30 cellular contexts compared by ENCODE assay signal in the genomic region with DNA sequence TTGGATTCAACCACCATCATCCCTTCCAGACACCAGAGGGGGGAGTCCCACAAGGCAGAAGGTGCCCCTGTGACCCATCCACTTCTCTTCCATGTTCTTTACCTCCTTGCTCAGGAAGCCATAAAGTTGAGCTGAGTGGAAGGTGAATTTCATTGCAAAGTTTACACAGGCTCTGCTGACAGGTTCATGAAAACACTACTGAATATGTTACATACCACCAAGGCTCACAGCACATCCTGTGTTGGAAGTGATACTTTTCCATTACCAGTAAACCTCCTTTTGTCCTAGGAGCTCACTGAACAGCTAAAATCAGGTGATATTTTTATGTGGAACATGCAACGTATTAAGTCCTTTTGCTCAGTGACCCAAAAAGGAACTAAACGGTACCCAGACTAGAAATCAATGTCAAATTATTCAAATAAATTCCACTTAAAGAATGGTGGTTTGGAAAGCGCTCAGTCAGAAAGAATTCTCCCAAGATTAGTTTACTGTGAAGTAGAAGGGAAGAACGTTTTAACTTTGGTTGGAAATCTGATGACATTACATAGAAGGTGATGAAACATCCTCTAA.
DNase-seq lines count a peak whose midpoint lies in the region; ATAC-seq, FAIRE-seq and TF ChIP-seq lines count a peak whose summit lies in the region.
"Had no signal": no experiment of that assay in that cellular context is flagged by ENCODE, and none has a peak within 500 bp of the region (broad histone marks: within the 10 kb centered on the region; RNA-seq: fewer than 3 reads in every experiment).

No MANE protein-coding gene starts in this region.

- H3K27me3 ChIP-seq in HepG2 (ENCODE audit: control insufficient read depth in 1 of 2, insufficient read depth in 2 of 2, low read length in 2 of 2) (no peaks in the 10 kb centered on the region; a peak in 2 of 5 replicates), right lobe of liver (no peaks in the 10 kb centered on the region), muscle layer of colon (ENCODE audit: control insufficient read depth in 1 of 2, insufficient read depth in 2 of 2, low read length in 2 of 2) (no peaks in the 10 kb centered on the region)
- H3K27me3 ChIP-seq: BE2C, body of pancreas, esophagus squamous epithelium, SJSA1, stomach had no signal

- DNase-seq in HepG2 (ENCODE audit: low spot score) = no peak
- no peak for DNase-seq in right lobe of liver
- peak; percentile 66 to 71 for DNase-seq in dermis microvascular lymphatic vessel endothelial cell (ENCODE audit: low read depth in 2 of 2)
- no peak for DNase-seq in activated naive CD8-positive, alpha-beta T cell treated with anti-CD3 and anti-CD28 coated beads, Interleukin-2, amount 50 U/mL, for 24 hours
- DNase-seq in activated CD4-positive, alpha-beta T cell treated with anti-CD3 and anti-CD28 coated beads, Interleukin-2, amount 10 ng/mL, durations not matched to agents 24 days and 14 days = no peak
- DNase-seq in iPS-NIHi11 (ENCODE audit: low spot score) = no peak
- DNase-seq in GM10248 (ENCODE audit: extremely low spot score) = no peak
- DNase-seq: activated CD4-positive, alpha-beta T cell treated with anti-CD3 and anti-CD28 coated beads, Interleukin-2, amount 10 ng/mL, durations not matched to agents 7 days and 5 days; activated CD8-positive, alpha-beta memory T cell treated with anti-CD3 and anti-CD28 coated beads, Interleukin-2, amount 10 ng/mL, durations not matched to agents 7 days and 5 days; BE2C; body of pancreas; Caco-2; DMS79 treated with DMSO at 0.1 percent for 48 hours; effector memory CD4-positive, alpha-beta T cell; esophagus squamous epithelium; GM23248; NCI-H1105 treated with DMSO at 0.1 percent for 48 hours; NCI-H446 treated with DMSO at 0.1 percent for 48 hours; NK-92 treated with Interleukin-12 subunit alpha and Interleukin-12 subunit beta, amount 100 ng/mL, for 24 hours; nucleus accumbens; stimulated activated CD4-positive, alpha-beta T cell treated with anti-CD3 and anti-CD28 coated beads, Interleukin-4, amount 100 ng/mL, for 4 hours; stomach; trophoblast cell had no signal

- H2AFZ ChIP-seq in HepG2 (ENCODE audit: low read length) = no peak overlapping the region
- H2AFZ ChIP-seq: GM23248 had no signal

- H3K27ac ChIP-seq in HepG2 (ENCODE audit: extremely low read length, insufficient read depth, low read length) (no peak overlapping the region), right lobe of liver (no peak overlapping the region), muscle layer of colon (ENCODE audit: low read depth, low read length) (peak overlapping the region; percentile 72)
- H3K27ac ChIP-seq: body of pancreas, GM23248, SJSA1 had no signal

- TF ChIP-seq POLR2A in HepG2 (IDR thresholded peaks at IDR 0.05; ENCODE audit: insufficient read depth in 1 of 2, low read depth in 2 of 2, low read length in 2 of 2) = no peak
- TF ChIP-seq POLR2A in right lobe of liver (IDR thresholded peaks at IDR 0.05) = no peak

- peaks cover 35% of the 10 kb centered on the region for H3K4me1 Mint-ChIP-seq in activated naive CD8-positive, alpha-beta T cell treated with anti-CD3 and anti-CD28 coated beads, Interleukin-2, amount 50 U/mL, for 24 hours
- H3K4me1 Mint-ChIP-seq in activated CD4-positive, alpha-beta T cell treated with anti-CD3 and anti-CD28 coated beads, Interleukin-2, amount 10 ng/mL, durations not matched to agents 24 days and 14 days = peaks cover 17% of the 10 kb centered on the region

- TF ChIP-seq EP300 in HepG2 (IDR thresholded peaks at IDR 0.05; ENCODE audit: low read depth in 2 of 2, low read length in 2 of 2) (no peak), HepG2 (CRISPR knock-in tag; IDR thresholded peaks at IDR 0.05; ENCODE audit: borderline replicate concordance) (no peak)

- H3K27ac Mint-ChIP-seq in activated naive CD8-positive, alpha-beta T cell treated with anti-CD3 and anti-CD28 coated beads, Interleukin-2, amount 50 U/mL, for 24 hours = no peak overlapping the region
- H3K27ac Mint-ChIP-seq in activated CD4-positive, alpha-beta T cell treated with anti-CD3 and anti-CD28 coated beads, Interleukin-2, amount 10 ng/mL, durations not matched to agents 24 days and 14 days = no peak overlapping the region
- H3K27ac Mint-ChIP-seq: activated CD4-positive, alpha-beta T cell treated with anti-CD3 and anti-CD28 coated beads, Interleukin-2, amount 10 ng/mL, durations not matched to agents 7 days and 5 days; activated CD8-positive, alpha-beta memory T cell treated with anti-CD3 and anti-CD28 coated beads, Interleukin-2, amount 10 ng/mL, durations not matched to agents 7 days and 5 days; activated naive CD8-positive, alpha-beta T cell; T-helper 1 cell treated with Interleukin-12 subunit alpha and Interleukin-12 subunit beta and Interleukin-4 antibody, amounts not matched to agents 30 μg/mL and 1 μg/mL, for 36 hours had no signal

- no peak for FAIRE-seq in HepG2 (lab: Jason Lieb, UNC)
- FAIRE-seq: A204.1, GM19239, RCC 7860 had no signal

- CTCF ChIA-PET in HepG2 (lab: Yijun Ruan, JAX; ENCODE audit: low intra/inter-chr PET ratio, low total read pairs) (no interaction called here), GM10248 (lab: Yijun Ruan, JAX) (interaction anchor here (1.0 to 1.5 kb wide), 5 partner anchors 8 to 41 kb away, joined by 3 read pairs; no protein-coding TSS in a partner anchor)

- WGBS in HepG2 (ENCODE audit: low lambda C conversion rate) = 42% methylated on average over 4 of the region's 4 CpGs
- WGBS in right lobe of liver (ENCODE audit: insufficient coverage, low coverage, low lambda C conversion rate, missing lambda C conversion rate) = 76% methylated on average over 4 of the region's 4 CpGs

- in situ Hi-C loops in HepG2 (cut with HindIII; ENCODE audit: extremely low pct_ligation_motif_present, low pct_unique_long_range_greater_than_20kb) = no loop called here

- intact Hi-C loops in HepG2 (cut with micrococcal nuclease; ENCODE audit: unreplicated experiment) = no loop called here
- intact Hi-C loops in right lobe of liver (cut with DNase I) = no loop called here
- intact Hi-C loops in activated CD4-positive, alpha-beta T cell treated with anti-CD3 and anti-CD28 coated beads, Interleukin-2, amount 10 ng/mL, durations not matched to agents 24 days and 14 days (cut with micrococcal nuclease) = no loop called here

- ATAC-seq in HepG2 (no peak), right lobe of liver (no peak)
- no peak for ATAC-seq in activated naive CD8-positive, alpha-beta T cell treated with anti-CD3 and anti-CD28 coated beads, Interleukin-2, amount 50 U/mL, for 24 hours
- ATAC-seq: activated CD8-positive, alpha-beta memory T cell treated with anti-CD3 and anti-CD28 coated beads, Interleukin-2, amount 10 ng/mL, durations not matched to agents 7 days and 5 days; body of pancreas had no signal

- no peaks in the 10 kb centered on the region; the same call in 1 of the 2 replicates for H3K9me3 ChIP-seq in HepG2 (ENCODE audit: low read length)
- H3K9me3 ChIP-seq in right lobe of liver = no peaks in the 10 kb centered on the region
- no peaks in the 10 kb centered on the region for H3K9me3 ChIP-seq in muscle layer of colon (ENCODE audit: low read length)
- H3K9me3 ChIP-seq: BE2C, body of pancreas, esophagus squamous epithelium, SJSA1, stomach had no signal

- H3K36me3 ChIP-seq in HepG2 (replicated peaks in 1 of 2; ENCODE audit: control insufficient read depth in 1 of 2, insufficient read depth in 2 of 2, low read length in 2 of 2) (no peaks in the 10 kb centered on the region), right lobe of liver (no peaks in the 10 kb centered on the region), muscle layer of colon (ENCODE audit: insufficient read depth, low read length) (no peaks in the 10 kb centered on the region)
- H3K36me3 ChIP-seq: BE2C, esophagus squamous epithelium, SJSA1, stomach had no signal

- no peaks in the 10 kb centered on the region for H4K20me1 ChIP-seq in HepG2 (ENCODE audit: insufficient read depth, low read length)

- no TSS peak for BruUV-seq in HepG2 (replicated peaks; lab: Mats Ljungman, UMichigan)

- H3K4me3 ChIP-seq in HepG2 (replicated peaks in 1 of 3; ENCODE audit: insufficient read depth in 1 of 3, low read depth in 2 of 3, low read length in 3 of 3) (no peak overlapping the region), right lobe of liver (no peak overlapping the region), muscle layer of colon (ENCODE audit: low read depth in 1 of 2, low read length in 2 of 2) (no peak overlapping the region)
- H3K4me3 ChIP-seq: body of pancreas, esophagus squamous epithelium, GM23248, SJSA1, stomach had no signal

- H3K27me3 Mint-ChIP-seq in activated naive CD8-positive, alpha-beta T cell treated with anti-CD3 and anti-CD28 coated beads, Interleukin-2, amount 50 U/mL, for 24 hours = no peaks in the 10 kb centered on the region
- H3K27me3 Mint-ChIP-seq in activated CD4-positive, alpha-beta T cell treated with anti-CD3 and anti-CD28 coated beads, Interleukin-2, amount 10 ng/mL, durations not matched to agents 24 days and 14 days = no peaks in the 10 kb centered on the region
- H3K27me3 Mint-ChIP-seq: activated CD4-positive, alpha-beta T cell treated with anti-CD3 and anti-CD28 coated beads, Interleukin-2, amount 10 ng/mL, durations not matched to agents 7 days and 5 days; activated CD8-positive, alpha-beta memory T cell treated with anti-CD3 and anti-CD28 coated beads, Interleukin-2, amount 10 ng/mL, durations not matched to agents 7 days and 5 days; activated naive CD8-positive, alpha-beta T cell had no signal

- POLR2A ChIA-PET in HepG2 (lab: Yijun Ruan, JAX) (interaction anchor here (0.6 kb wide), 1 partner anchor 29 kb away, joined by 4 read pairs; no protein-coding TSS in a partner anchor), GM10248 (lab: Yijun Ruan, JAX) (no interaction called here)

- H3K4me2 ChIP-seq in HepG2 (ENCODE audit: low read depth, low read length) = no peak overlapping the region

- no peak for TF ChIP-seq RAD21 in HepG2 (CRISPR knock-in tag; IDR thresholded peaks at IDR 0.05)

- H3K4me3 Mint-ChIP-seq in activated naive CD8-positive, alpha-beta T cell treated with anti-CD3 and anti-CD28 coated beads, Interleukin-2, amount 50 U/mL, for 24 hours = no peak overlapping the region
- no peak overlapping the region for H3K4me3 Mint-ChIP-seq in activated CD4-positive, alpha-beta T cell treated with anti-CD3 and anti-CD28 coated beads, Interleukin-2, amount 10 ng/mL, durations not matched to agents 24 days and 14 days
- H3K4me3 Mint-ChIP-seq: activated CD4-positive, alpha-beta T cell treated with anti-CD3 and anti-CD28 coated beads, Interleukin-2, amount 10 ng/mL, durations not matched to agents 7 days and 5 days; activated CD8-positive, alpha-beta memory T cell treated with anti-CD3 and anti-CD28 coated beads, Interleukin-2, amount 10 ng/mL, durations not matched to agents 7 days and 5 days; activated naive CD8-positive, alpha-beta T cell; T-helper 1 cell treated with Interleukin-12 subunit alpha and Interleukin-12 subunit beta and Interleukin-4 antibody, amounts not matched to agents 30 μg/mL and 1 μg/mL, for 36 hours had no signal

- H3K9ac ChIP-seq in HepG2 (ENCODE audit: insufficient read depth, low read depth, low read length) (no peak overlapping the region), muscle layer of colon (ENCODE audit: low read length) (no peak overlapping the region)
- H3K9ac ChIP-seq: GM23248 had no signal

- no peak for TF ChIP-seq CTCF in HepG2 (CRISPR knock-in tag; IDR thresholded peaks at IDR 0.05)
- no peak for TF ChIP-seq CTCF in right lobe of liver (IDR thresholded peaks at IDR 0.05)
- no peak for TF ChIP-seq CTCF in GM10248 (IDR thresholded peaks at IDR 0.05; ENCODE audit: control extremely low read depth, extremely low read depth, low read depth, missing control alignments)

- H3K79me2 ChIP-seq in HepG2 (ENCODE audit: insufficient read depth, low read length) = no peaks in the 10 kb centered on the region

- H3K4me1 ChIP-seq in HepG2 (ENCODE audit: insufficient read depth, low read length) = peaks cover 56% of the 10 kb centered on the region
- peaks cover 0 to 8% (median 0%) of the 10 kb centered on the region in 4 donors for H3K4me1 ChIP-seq in right lobe of liver
- H3K4me1 ChIP-seq in muscle layer of colon (ENCODE audit: insufficient read depth, low read length) = peaks cover 64% of the 10 kb centered on the region
- H3K4me1 ChIP-seq: body of pancreas had no signal

- peaks cover 3% of the 10 kb centered on the region for H3K36me3 Mint-ChIP-seq in activated naive CD8-positive, alpha-beta T cell treated with anti-CD3 and anti-CD28 coated beads, Interleukin-2, amount 50 U/mL, for 24 hours (ENCODE audit: low read depth)
- H3K36me3 Mint-ChIP-seq in activated CD4-positive, alpha-beta T cell treated with anti-CD3 and anti-CD28 coated beads, Interleukin-2, amount 10 ng/mL, durations not matched to agents 24 days and 14 days (ENCODE audit: low read depth) = peaks cover 6% of the 10 kb centered on the region
- H3K36me3 Mint-ChIP-seq: activated naive CD8-positive, alpha-beta T cell had no signal

- H3K9me3 Mint-ChIP-seq in activated naive CD8-positive, alpha-beta T cell treated with anti-CD3 and anti-CD28 coated beads, Interleukin-2, amount 50 U/mL, for 24 hours = no peaks in the 10 kb centered on the region
- H3K9me3 Mint-ChIP-seq in activated CD4-positive, alpha-beta T cell treated with anti-CD3 and anti-CD28 coated beads, Interleukin-2, amount 10 ng/mL, durations not matched to agents 24 days and 14 days = peaks cover 16% of the 10 kb centered on the region
- H3K9me3 Mint-ChIP-seq: T-helper 1 cell treated with Interleukin-12 subunit alpha and Interleukin-12 subunit beta and Interleukin-4 antibody, amounts not matched to agents 30 μg/mL and 1 μg/mL, for 36 hours had no signal

Comparison
In these comparisons a context has a peak if more than half of its experiments do, and no peak if none do; other contexts are left out.
1. DNase-seq: peak in dermis microvascular lymphatic vessel endothelial cell (2 of 2); none in HepG2 (single experiment), right lobe of liver (0 of 3), activated naive CD8-positive, alpha-beta T cell treated with anti-CD3 and anti-CD28 coated beads, Interleukin-2, amount 50 U/mL, for 24 hours (single experiment), activated CD4-positive, alpha-beta T cell treated with anti-CD3 and anti-CD28 coated beads, Interleukin-2, amount 10 ng/mL, durations not matched to agents 24 days and 14 days (single experiment), iPS-NIHi11 (single experiment) and GM10248 (single experiment).